5 cellular contexts compared by ENCODE assay signal in genomic region chr10:80534646-80535045, GRCh38. TPM values are rescaled to one million over a fixed set of nuclear protein-coding genes. Genes with fewer than 3 reads are reported as not detected.
"Had no signal": no experiment of that assay in that cellular context is flagged by ENCODE, and none has a peak within 500 bp of the region (broad histone marks: within the 10 kb centered on the region; RNA-seq: fewer than 3 reads in every experiment).

No MANE protein-coding gene starts in this region.

RNA-seq across cellular contexts. Expression of gene SH2D4B, which starts 3.1 kb away (rescaled TPM):
- total RNA-seq: M059J, PC-3, Peyer's patch, Right ventricle myocardium superior had no signal
- polyA plus RNA-seq: SK-N-SH had no signal
